ENCODE assay signal across 19 cellular contexts in the genomic region with DNA sequence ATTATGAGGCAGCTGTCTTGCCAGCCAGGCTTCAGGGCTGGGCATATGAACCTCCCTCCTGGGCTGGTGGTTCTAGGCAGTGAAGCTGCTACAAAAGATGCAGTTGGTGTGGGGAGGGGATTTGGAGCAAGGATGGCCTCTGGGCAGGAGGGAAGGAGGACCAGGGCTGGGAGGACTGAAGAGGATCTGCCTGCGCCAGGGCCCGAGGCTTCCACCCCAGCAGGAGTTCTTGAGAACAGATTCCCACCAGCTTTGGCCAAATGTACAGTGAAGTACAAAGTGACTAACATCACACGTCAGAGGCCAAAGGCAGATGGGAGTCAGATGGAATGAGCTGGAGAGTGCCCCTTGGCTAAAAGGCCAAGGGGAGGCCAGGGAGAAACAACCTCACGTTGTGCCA.
"Had no signal": no experiment of that assay in that cellular context is flagged by ENCODE, and none has a peak within 500 bp of the region (broad histone marks: within the 10 kb centered on the region; RNA-seq: fewer than 3 reads in every experiment).

No MANE protein-coding gene starts in this region.

- H3K36me3 Mint-ChIP-seq: neural progenitor cell had no signal

- H3K9me3 Mint-ChIP-seq: effector memory CD8-positive, alpha-beta T cell; naive thymus-derived CD4-positive, alpha-beta T cell; nephron; neural progenitor cell; stimulated activated naive CD8-positive, alpha-beta T cell treated with anti-CD3 and anti-CD28 coated beads, Interleukin-15, amount 100 ng/mL, for 72 hours had no signal

- H3K27ac Mint-ChIP-seq: effector memory CD8-positive, alpha-beta T cell; naive thymus-derived CD4-positive, alpha-beta T cell; nephron; neural progenitor cell; stimulated activated naive CD8-positive, alpha-beta T cell treated with anti-CD3 and anti-CD28 coated beads, Interleukin-15, amount 100 ng/mL, for 72 hours had no signal

- DNase-seq: cortex of kidney; effector memory CD8-positive, alpha-beta T cell; foreskin keratinocyte; head of caudate nucleus; mesenchymal stem cell; midbrain; naive thymus-derived CD4-positive, alpha-beta T cell; nucleus accumbens; stimulated activated CD4-positive, alpha-beta T cell treated with anti-CD3 and anti-CD28 coated beads, Interleukin-12 subunit alpha, Interleukin-12 subunit beta, amount 100 ng/mL, for 4 hours; stimulated activated CD4-positive, alpha-beta T cell treated with anti-CD3 and anti-CD28 coated beads, Interleukin-1b, Interleukin-23, amount 100 ng/mL, for 48 hours; stimulated activated CD4-positive, alpha-beta T cell treated with anti-CD3 and anti-CD28 coated beads, Interleukin-4, amount 100 ng/mL, for 1 hour; stimulated activated CD8-positive, alpha-beta memory T cell treated with anti-CD3 and anti-CD28 coated beads, Interleukin-4, amount 100 ng/mL, for 48 hours; stimulated activated naive CD4-positive, alpha-beta T cell; stimulated activated naive CD8-positive, alpha-beta T cell treated with anti-CD3 and anti-CD28 coated beads, Interleukin-15, amount 100 ng/mL, for 72 hours; transverse colon had no signal

- H3K4me1 Mint-ChIP-seq: nephron; neural progenitor cell; stimulated activated naive CD8-positive, alpha-beta T cell treated with anti-CD3 and anti-CD28 coated beads, Interleukin-15, amount 100 ng/mL, for 72 hours had no signal

- H3K4me3 Mint-ChIP-seq: effector memory CD8-positive, alpha-beta T cell; naive thymus-derived CD4-positive, alpha-beta T cell; nephron; neural progenitor cell; stimulated activated naive CD8-positive, alpha-beta T cell treated with anti-CD3 and anti-CD28 coated beads, Interleukin-15, amount 100 ng/mL, for 72 hours had no signal

- ATAC-seq: effector memory CD8-positive, alpha-beta T cell; foreskin keratinocyte; left lobe of liver; naive thymus-derived CD4-positive, alpha-beta T cell; sciatic nerve; stimulated activated naive CD8-positive, alpha-beta T cell treated with anti-CD3 and anti-CD28 coated beads, Interleukin-15, amount 100 ng/mL, for 72 hours had no signal
